In the genomic region with DNA sequence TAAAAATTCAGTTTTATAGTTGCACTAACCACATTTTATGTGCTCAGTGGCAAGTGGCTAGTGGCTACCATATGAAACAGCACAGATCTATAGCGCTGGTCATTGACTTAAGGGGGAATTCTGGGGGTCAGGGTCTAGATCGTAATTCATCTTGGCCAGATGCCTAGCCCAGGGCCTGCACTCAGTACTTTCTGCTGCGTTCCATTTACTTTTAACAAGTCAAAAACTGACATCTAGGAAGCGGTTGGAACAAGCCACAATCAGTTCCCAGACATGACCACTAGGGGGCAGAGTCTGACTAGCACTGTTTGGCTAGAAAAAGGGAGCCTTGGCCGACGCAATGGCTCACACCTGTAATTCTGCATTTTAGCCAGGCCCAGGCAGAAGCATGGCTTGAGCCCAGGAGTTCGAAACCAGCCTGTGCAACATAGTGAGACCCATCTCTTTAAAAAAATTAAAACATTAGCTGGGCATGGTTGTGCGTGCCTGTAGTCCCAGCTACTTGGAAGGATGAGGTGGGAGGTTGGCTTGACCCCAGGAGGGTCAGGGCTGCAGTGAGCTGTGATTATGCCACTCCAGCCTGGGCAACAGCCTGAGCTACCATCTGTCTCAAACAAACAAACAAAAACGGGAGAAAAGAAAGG, we compare ENCODE assay signal across 8 cellular contexts. TPM values are rescaled to one million over a fixed set of nuclear protein-coding genes. Genes with fewer than 3 reads are reported as not detected.
DNase-seq lines count a peak whose midpoint lies in the region; ATAC-seq and TF ChIP-seq lines count a peak whose summit lies in the region.

No MANE protein-coding gene starts in this region.

- H3K27ac Mint-ChIP-seq in naive thymus-derived CD8-positive, alpha-beta T cell: peak overlapping the region in 9 of 10 donors; percentile 2 to 92 (median 66)
- H3K27ac Mint-ChIP-seq in stimulated activated naive B cell treated with anti-CD40 and anti-IgM and Interleukin-4, amounts not matched to agents 10 μg/mL and 1 μg/mL and 100 μg/mL, for 72 hours: peak overlapping the region; percentile 42

- no peaks in the 10 kb centered on the region for H3K27me3 Mint-ChIP-seq in naive thymus-derived CD8-positive, alpha-beta T cell
- no peaks in the 10 kb centered on the region for H3K27me3 Mint-ChIP-seq in stimulated activated naive B cell treated with anti-CD40 and anti-IgM and Interleukin-4, amounts not matched to agents 10 μg/mL and 1 μg/mL and 100 μg/mL, for 72 hours

- ATAC-seq in GM21390 (IDR thresholded peaks at IDR 0.05; ENCODE audit: unreplicated experiment) (peak; percentile 75), esophagus mucosa (peak; percentile 81)
- peak; percentile 92 to 99 for ATAC-seq in naive thymus-derived CD8-positive, alpha-beta T cell
- peak; percentile 97 to 98 for ATAC-seq in stimulated activated naive B cell treated with anti-CD40 and anti-IgM and Interleukin-4, amounts not matched to agents 10 μg/mL and 1 μg/mL and 100 μg/mL, for 72 hours (replicated peaks)

- H3K9me3 ChIP-seq in OCI-LY3 (ENCODE audit: insufficient read depth, low read length): no peaks in the 10 kb centered on the region

- peak; percentile 88 for DNase-seq in KG1 (lab: John Stamatoyannopoulos, UW)
- peak; percentile 81 for DNase-seq in activated CD8-positive, alpha-beta memory T cell treated with anti-CD3 and anti-CD28 coated beads, Interleukin-2, amount 50 U/mL, for 24 hours (ENCODE audit: extremely low read depth)
- DNase-seq in naive thymus-derived CD8-positive, alpha-beta T cell: peak; percentile 65 to 93 (median 86)
- peak; percentile 79 for DNase-seq in stimulated activated naive B cell treated with anti-CD40 and anti-IgM and Interleukin-4, amounts not matched to agents 10 μg/mL and 1 μg/mL and 100 μg/mL, for 72 hours

- no peaks in the 10 kb centered on the region for H4K20me1 ChIP-seq in OCI-LY3 (ENCODE audit: insufficient read depth, low read length)

- no peaks in the 10 kb centered on the region for H3K9me3 Mint-ChIP-seq in naive thymus-derived CD8-positive, alpha-beta T cell
- H3K9me3 Mint-ChIP-seq in stimulated activated naive B cell treated with anti-CD40 and anti-IgM and Interleukin-4, amounts not matched to agents 10 μg/mL and 1 μg/mL and 100 μg/mL, for 72 hours: no peaks in the 10 kb centered on the region

- POLR2A ChIA-PET in naive thymus-derived CD8-positive, alpha-beta T cell (lab: Charles Lee): interaction anchor here (0.6 to 3.2 kb wide), 10 partner anchors 15 to 107 kb away, joined by 3 to 21 read pairs (median 4); partner anchors contain the start of gene CATIP

- no peak overlapping the region for H3K27ac ChIP-seq in C4-2B
- H3K27ac ChIP-seq in OCI-LY3 (ENCODE audit: low read length): no peak overlapping the region

- no peaks in the 10 kb centered on the region for H3K36me3 ChIP-seq in OCI-LY3 (replicated peaks; ENCODE audit: low read depth, low read length)

- H3K4me3 Mint-ChIP-seq in naive thymus-derived CD8-positive, alpha-beta T cell: no peak overlapping the region
- no peak overlapping the region for H3K4me3 Mint-ChIP-seq in stimulated activated naive B cell treated with anti-CD40 and anti-IgM and Interleukin-4, amounts not matched to agents 10 μg/mL and 1 μg/mL and 100 μg/mL, for 72 hours

- TF ChIP-seq CTCF in C4-2B (conservative IDR thresholded peaks at IDR 0.05): peak; percentile 93
- peak; percentile 79 for TF ChIP-seq CTCF in OCI-LY3 (IDR thresholded peaks at IDR 0.05; ENCODE audit: low read depth, low read length)

- 0 out of 2 replicates have a peak overlapping the region, but pooled peaks have one; percentile 39 for H3K9ac ChIP-seq in OCI-LY3 (ENCODE audit: low read length)

- H3K27me3 ChIP-seq in OCI-LY3 (ENCODE audit: low read depth, low read length): no peaks in the 10 kb centered on the region

- H2AFZ ChIP-seq in OCI-LY3 (ENCODE audit: low read depth, low read length): no peak overlapping the region

- no peaks in the 10 kb centered on the region for H3K79me2 ChIP-seq in OCI-LY3 (ENCODE audit: low read length)

- H3K36me3 Mint-ChIP-seq in naive thymus-derived CD8-positive, alpha-beta T cell: no peaks in the 10 kb centered on the region
- H3K36me3 Mint-ChIP-seq in stimulated activated naive B cell treated with anti-CD40 and anti-IgM and Interleukin-4, amounts not matched to agents 10 μg/mL and 1 μg/mL and 100 μg/mL, for 72 hours: no peaks in the 10 kb centered on the region

- H3K4me3 ChIP-seq in OCI-LY3 (ENCODE audit: low read length): no peak overlapping the region

- H3K4me1 Mint-ChIP-seq in naive thymus-derived CD8-positive, alpha-beta T cell: peaks cover 6 to 11% (median 7%) of the 10 kb centered on the region in 4 donors
- H3K4me1 Mint-ChIP-seq in stimulated activated naive B cell treated with anti-CD40 and anti-IgM and Interleukin-4, amounts not matched to agents 10 μg/mL and 1 μg/mL and 100 μg/mL, for 72 hours: peaks cover 2 to 7% of the 10 kb centered on the region in 2 donors

- H3K4me2 ChIP-seq in OCI-LY3 (ENCODE audit: low read length): peak overlapping the region; percentile 53; the same call in 1 of the 2 replicates

- no peaks in the 10 kb centered on the region for H3K4me1 ChIP-seq in OCI-LY3 (ENCODE audit: low read length)

RNA-seq across cellular contexts. Expression of gene TMBIM1, which starts 9.0 kb away (rescaled TPM):
- total RNA-seq in esophagus mucosa: 247 TPM
- 100 to 1,000 TPM in 1 of 2 experiments, 10 to 100 TPM in 1; 95.1 to 100 TPM for total RNA-seq in naive thymus-derived CD8-positive, alpha-beta T cell
- polyA plus RNA-seq in naive thymus-derived CD8-positive, alpha-beta T cell: 100 to 1,000 TPM in 1 of 3 donors, 10 to 100 TPM in 2; 75.8 to 114 (median 80.3) TPM

RNA-seq across cellular contexts. Expression of gene PNKD, which starts 31.0 kb away (rescaled TPM):
- 30.9 TPM for total RNA-seq in esophagus mucosa
- 10 to 100 TPM; 33.6 to 40.5 TPM for total RNA-seq in naive thymus-derived CD8-positive, alpha-beta T cell
- polyA plus RNA-seq in naive thymus-derived CD8-positive, alpha-beta T cell: 100 to 1,000 TPM; 108 to 119 (median 109) TPM

RNA-seq across cellular contexts. Expression of gene AAMP, which starts 31.4 kb away (rescaled TPM):
- 67.0 TPM for total RNA-seq in esophagus mucosa
- total RNA-seq in naive thymus-derived CD8-positive, alpha-beta T cell: 10 to 100 TPM; 57.0 to 61.6 TPM
- 10 to 100 TPM; 77.0 to 93.6 (median 89.7) TPM for polyA plus RNA-seq in naive thymus-derived CD8-positive, alpha-beta T cell

RNA-seq across cellular contexts. Expression of gene GPBAR1, which starts 40.5 kb away (rescaled TPM):
- not detected for total RNA-seq in esophagus mucosa
- 1 to 10 TPM; 1.1 to 1.4 TPM for total RNA-seq in naive thymus-derived CD8-positive, alpha-beta T cell
- polyA plus RNA-seq in naive thymus-derived CD8-positive, alpha-beta T cell: under 1 TPM; 0.14 to 0.41 (median 0.28) TPM

RNA-seq across cellular contexts. Expression of gene CATIP, which starts 55.4 kb away (rescaled TPM):
- total RNA-seq in esophagus mucosa: not detected
- total RNA-seq in naive thymus-derived CD8-positive, alpha-beta T cell: not detected
- not detected for polyA plus RNA-seq in naive thymus-derived CD8-positive, alpha-beta T cell
